In genomic region chr13:91817250-91817649, GRCh38 we compare ENCODE assay signal across 11 cellular contexts.
DNase-seq lines count a peak whose midpoint lies in the region; ATAC-seq, FAIRE-seq and TF ChIP-seq lines count a peak whose summit lies in the region.
"Had no signal": no experiment of that assay in that cellular context is flagged by ENCODE, and none has a peak within 500 bp of the region (broad histone marks: within the 10 kb centered on the region; RNA-seq: fewer than 3 reads in every experiment).

No MANE protein-coding gene starts in this region.

- peaks cover 42% of the 10 kb centered on the region for H3K4me1 Mint-ChIP-seq in mesothelial cell of epicardium
- H3K4me1 Mint-ChIP-seq: CD14-positive monocyte had no signal

- no peak for TF ChIP-seq CTCF in lower leg skin (IDR thresholded peaks at IDR 0.05)
- no peak for TF ChIP-seq CTCF in mesothelial cell of epicardium (IDR thresholded peaks at IDR 0.05; ENCODE audit: unreplicated experiment)

- TF ChIP-seq POLR2A in lower leg skin (IDR thresholded peaks at IDR 0.05) = no peak

- no peaks in the 10 kb centered on the region for H3K27me3 Mint-ChIP-seq in mesothelial cell of epicardium (ENCODE audit: low read depth)

- intact Hi-C loops in lower leg skin (cut with DNase I; ENCODE audit: low total_unique reads) = no loop called here

- FAIRE-seq in A204.1 (lab: Jason Lieb, UNC) (peak; percentile 97), frontal cortex (lab: Jason Lieb, UNC) (peak; percentile 3)
- FAIRE-seq: colon had no signal

- peak; percentile 35 for DNase-seq in HT1080 (ENCODE audit: low read depth)
- peak; percentile 73 for DNase-seq in SHP77 treated with DMSO at 0.1 percent for 48 hours (lab: John Stamatoyannopoulos, UW)
- no peak for DNase-seq in frontal cortex (ENCODE audit: low spot score in 2 of 2)
- no peak for DNase-seq in AG08395 (ENCODE audit: low spot score)
- DNase-seq in lower leg skin (ENCODE audit: low spot score in 2 of 2) = no peak
- no peak for DNase-seq in mesothelial cell of epicardium (ENCODE audit: low spot score in 2 of 2, unreplicated experiment in 2 of 2)
- DNase-seq: ovary had no signal

- no peaks in the 10 kb centered on the region for H3K36me3 Mint-ChIP-seq in mesothelial cell of epicardium
- H3K36me3 Mint-ChIP-seq: CD14-positive monocyte had no signal

- WGBS in lower leg skin, 2 donors = 44 to 50% methylated on average over 5 of the region's 5 CpGs

- no peak overlapping the region for H3K4me3 Mint-ChIP-seq in mesothelial cell of epicardium
- H3K4me3 Mint-ChIP-seq: CD14-positive monocyte had no signal

- no peak for ATAC-seq in GM18909 (IDR thresholded peaks at IDR 0.05; ENCODE audit: poor library complexity, unreplicated experiment)

- H3K9me3 Mint-ChIP-seq in mesothelial cell of epicardium = no peaks in the 10 kb centered on the region
- H3K9me3 Mint-ChIP-seq: CD14-positive monocyte had no signal

- H3K27ac Mint-ChIP-seq in mesothelial cell of epicardium = no peak overlapping the region
- H3K27ac Mint-ChIP-seq: CD14-positive monocyte had no signal

- H3K4me3 ChIP-seq in lower leg skin (ENCODE audit: low read depth, poor library complexity, severe bottlenecking) = no peak overlapping the region
- H3K4me3 ChIP-seq: ovary had no signal

Comparison
In these comparisons a context has a peak if more than half of its experiments do, and no peak if none do; other contexts are left out.
1. DNase-seq: peak in HT1080 (single experiment) and SHP77 treated with DMSO at 0.1 percent for 48 hours (single experiment); none in frontal cortex (0 of 2), AG08395 (single experiment), lower leg skin (0 of 2) and mesothelial cell of epicardium (0 of 2).